In the genomic region with DNA sequence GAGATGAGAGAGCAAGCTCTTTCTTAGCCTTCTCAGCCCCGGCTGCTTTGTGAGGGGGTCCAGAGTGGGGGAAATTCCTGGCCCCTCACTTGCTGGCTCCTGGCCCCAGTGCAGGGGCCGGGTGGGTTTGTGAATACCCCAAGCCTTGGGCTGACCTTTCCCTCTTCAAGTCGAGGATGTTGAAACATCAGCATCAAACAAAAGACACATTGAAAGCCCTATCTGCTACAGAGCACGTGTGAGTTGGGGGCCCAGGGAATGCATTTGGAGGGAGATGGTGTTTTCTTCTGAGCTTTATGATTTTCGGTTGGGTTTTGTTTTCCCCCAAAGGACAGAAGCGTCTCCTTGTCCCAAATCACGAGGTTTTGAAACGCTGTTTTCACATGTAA, we compare ENCODE assay signal across 8 cellular contexts. TPM values are rescaled to one million over a fixed set of nuclear protein-coding genes. Genes with fewer than 3 reads are reported as not detected.
DNase-seq lines count a peak whose midpoint lies in the region; ATAC-seq and TF ChIP-seq lines count a peak whose summit lies in the region.

No MANE protein-coding gene starts in this region.

- DNase-seq in activated naive CD4-positive, alpha-beta T cell treated with anti-CD3 and anti-CD28 coated beads for 36 hours = no peak
- DNase-seq in activated naive CD4-positive, alpha-beta T cell treated with Interleukin-2 at 50 U/mL for 16 hours = no peak
- DNase-seq in cardiac fibroblast (ENCODE audit: low read depth in 2 of 2) (peak in 1 of 2 donors; percentile 18), upper lobe of left lung (no peak), NOMO-1 treated with dmso at 0.1 percent for 144 hours (lab: John Stamatoyannopoulos, UW; ENCODE audit: unreplicated experiment) (no peak)
- no peak for DNase-seq in stimulated activated naive CD4-positive, alpha-beta T cell treated with Interleukin-2 at 50 U/mL for 16 hours (lab: John Stamatoyannopoulos, UW)

- WGBS in mesodermal cell (ENCODE audit: insufficient coverage in 2 of 2), 2 experiments = 0 to 8% methylated on average over 1 to 2 of the region's 8 CpGs
- WGBS in upper lobe of left lung, 2 donors = 8 to 16% methylated on average over 8 of the region's 8 CpGs

- H3K27me3 ChIP-seq in upper lobe of left lung = no peaks in the 10 kb centered on the region

- H3K27ac Mint-ChIP-seq in activated naive CD4-positive, alpha-beta T cell treated with anti-CD3 and anti-CD28 coated beads for 36 hours = no peak overlapping the region

- H3K4me3 ChIP-seq in cardiac fibroblast (replicated peaks in 1 of 2; ENCODE audit: low read depth in 2 of 2, low read length in 2 of 2) (peak overlapping the region; percentile 72 to 94), mesodermal cell (ENCODE audit: extremely low read depth, insufficient read depth, low read length, poor library complexity, severe bottlenecking) (peak overlapping the region; percentile 86), upper lobe of left lung (peak overlapping the region; percentile 55 to 92 (median 73))

- peak overlapping the region; percentile 67 for H3K4me3 Mint-ChIP-seq in activated naive CD4-positive, alpha-beta T cell treated with anti-CD3 and anti-CD28 coated beads for 36 hours

- CTCF ChIA-PET in activated naive CD4-positive, alpha-beta T cell treated with anti-CD3 and anti-CD28 coated beads for 36 hours (lab: Charles Lee) = interaction anchor here (1.0 to 1.3 kb wide), 2 partner anchors 8 to 123 kb away, joined by 3 to 4 read pairs; no protein-coding TSS in a partner anchor

- no peaks in the 10 kb centered on the region for H3K9me3 Mint-ChIP-seq in activated naive CD4-positive, alpha-beta T cell treated with anti-CD3 and anti-CD28 coated beads for 36 hours

- H3K27ac ChIP-seq in mesodermal cell (ENCODE audit: low read depth, low read length, severe bottlenecking) (peak overlapping the region; percentile 78), upper lobe of left lung (peak overlapping the region; percentile 95 to 98 (median 98))

- H3K4me1 Mint-ChIP-seq in activated naive CD4-positive, alpha-beta T cell treated with anti-CD3 and anti-CD28 coated beads for 36 hours (ENCODE audit: low read depth) = peaks cover 11% of the 10 kb centered on the region

- peaks cover 10% of the 10 kb centered on the region for H3K36me3 ChIP-seq in mesodermal cell (ENCODE audit: control insufficient read depth, insufficient read depth, low read length)
- H3K36me3 ChIP-seq in upper lobe of left lung = no peaks in the 10 kb centered on the region

- no peak for TF ChIP-seq POLR2A in upper lobe of left lung (IDR thresholded peaks at IDR 0.05)

- ATAC-seq in upper lobe of left lung (ENCODE audit: low FRiP score in 2 of 2) (no peak), GM18873 (IDR thresholded peaks at IDR 0.05; ENCODE audit: low FRiP score, unreplicated experiment) (no peak)

- no peak for TF ChIP-seq CTCF in cardiac fibroblast (IDR thresholded peaks at IDR 0.05; ENCODE audit: low read depth, low read length)
- TF ChIP-seq CTCF in upper lobe of left lung (IDR thresholded peaks at IDR 0.05) = no peak

- no peak for TF ChIP-seq EP300 in upper lobe of left lung (IDR thresholded peaks at IDR 0.05)

- H3K27me3 Mint-ChIP-seq in activated naive CD4-positive, alpha-beta T cell treated with anti-CD3 and anti-CD28 coated beads for 36 hours (ENCODE audit: low read depth) = peaks cover 5% of the 10 kb centered on the region

- intact Hi-C loops in activated naive CD4-positive, alpha-beta T cell treated with anti-CD3 and anti-CD28 coated beads for 36 hours (cut with micrococcal nuclease) = loop anchor here (2.0 kb wide), 1 partner anchor 171 kb away; no protein-coding TSS in a partner anchor

- H3K9me3 ChIP-seq in mesodermal cell (ENCODE audit: control insufficient read depth, low read length) (no peaks in the 10 kb centered on the region), upper lobe of left lung (no peaks in the 10 kb centered on the region)

- H3K4me1 ChIP-seq in mesodermal cell (ENCODE audit: control insufficient read depth, insufficient read depth, low read length, poor library complexity, severe bottlenecking) (peaks cover 33% of the 10 kb centered on the region), upper lobe of left lung (peaks cover 65 to 79% (median 66%) of the 10 kb centered on the region in 4 donors)

- no peaks in the 10 kb centered on the region for H3K36me3 Mint-ChIP-seq in activated naive CD4-positive, alpha-beta T cell treated with anti-CD3 and anti-CD28 coated beads for 36 hours (ENCODE audit: low read depth)

RNA-seq across cellular contexts. Expression of gene ZMIZ1, which starts 2.8 kb away (rescaled TPM):
- total RNA-seq in activated naive CD4-positive, alpha-beta T cell treated with anti-CD3 and anti-CD28 coated beads for 36 hours = 10 to 100 TPM; 15.6 to 18.3 TPM
- 53.5 TPM for polyA plus RNA-seq in mesodermal cell (2013, experiment 1 of 2)
- 52.9 TPM for polyA plus RNA-seq in mesodermal cell (2013, experiment 2 of 2)
- total RNA-seq in upper lobe of left lung = 10 to 100 TPM; 51.0 to 99.2 (median 91.8) TPM
